1 cellular context compared by ENCODE assay signal in the genomic region with DNA sequence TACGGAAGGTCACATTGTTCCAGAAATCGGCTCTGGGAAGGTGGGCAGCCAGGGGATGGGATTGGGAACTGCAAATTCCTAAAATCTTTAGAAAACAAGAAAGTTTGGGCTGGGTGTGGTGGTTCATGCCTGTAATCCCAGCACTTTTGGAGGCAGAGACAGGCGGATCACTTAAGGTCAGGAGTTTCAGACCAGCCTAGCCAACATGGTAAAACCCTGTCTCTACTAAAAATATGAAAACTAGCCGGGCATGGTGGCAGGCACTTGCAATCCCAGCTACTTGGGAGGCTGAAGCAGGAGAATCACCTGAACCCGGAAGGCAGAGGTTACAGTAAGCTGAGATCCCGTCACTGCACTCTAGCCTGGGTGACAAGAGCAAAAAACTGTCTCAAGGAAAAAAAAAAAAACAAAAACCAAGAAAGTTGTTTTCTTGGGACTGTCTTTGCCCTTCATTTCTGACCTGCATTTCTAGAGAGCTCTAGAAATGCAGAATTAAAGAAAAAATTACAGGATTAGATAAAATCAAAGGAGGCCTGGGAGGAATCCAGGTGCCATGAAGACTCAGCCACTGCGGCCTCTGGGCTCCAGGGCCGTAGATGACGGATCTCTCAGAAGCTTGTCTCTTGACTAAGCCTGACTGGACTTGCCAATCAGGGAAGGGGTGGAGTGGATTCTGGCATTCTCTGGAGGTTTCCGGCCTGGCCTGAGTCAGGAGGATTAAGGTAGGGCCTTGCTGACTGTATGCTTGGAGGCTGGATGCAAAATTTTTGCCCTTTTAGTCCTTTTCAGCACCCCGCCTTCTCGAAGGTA.
TF ChIP-seq lines count a peak whose summit lies in the region.

No MANE protein-coding gene starts in this region.

TF ChIP-seq in K562, 482 proteins besides CTCF, POLR2A, EP300 and RAD21 (continued from another document):
- TF ChIP-seq, protein P1, sequence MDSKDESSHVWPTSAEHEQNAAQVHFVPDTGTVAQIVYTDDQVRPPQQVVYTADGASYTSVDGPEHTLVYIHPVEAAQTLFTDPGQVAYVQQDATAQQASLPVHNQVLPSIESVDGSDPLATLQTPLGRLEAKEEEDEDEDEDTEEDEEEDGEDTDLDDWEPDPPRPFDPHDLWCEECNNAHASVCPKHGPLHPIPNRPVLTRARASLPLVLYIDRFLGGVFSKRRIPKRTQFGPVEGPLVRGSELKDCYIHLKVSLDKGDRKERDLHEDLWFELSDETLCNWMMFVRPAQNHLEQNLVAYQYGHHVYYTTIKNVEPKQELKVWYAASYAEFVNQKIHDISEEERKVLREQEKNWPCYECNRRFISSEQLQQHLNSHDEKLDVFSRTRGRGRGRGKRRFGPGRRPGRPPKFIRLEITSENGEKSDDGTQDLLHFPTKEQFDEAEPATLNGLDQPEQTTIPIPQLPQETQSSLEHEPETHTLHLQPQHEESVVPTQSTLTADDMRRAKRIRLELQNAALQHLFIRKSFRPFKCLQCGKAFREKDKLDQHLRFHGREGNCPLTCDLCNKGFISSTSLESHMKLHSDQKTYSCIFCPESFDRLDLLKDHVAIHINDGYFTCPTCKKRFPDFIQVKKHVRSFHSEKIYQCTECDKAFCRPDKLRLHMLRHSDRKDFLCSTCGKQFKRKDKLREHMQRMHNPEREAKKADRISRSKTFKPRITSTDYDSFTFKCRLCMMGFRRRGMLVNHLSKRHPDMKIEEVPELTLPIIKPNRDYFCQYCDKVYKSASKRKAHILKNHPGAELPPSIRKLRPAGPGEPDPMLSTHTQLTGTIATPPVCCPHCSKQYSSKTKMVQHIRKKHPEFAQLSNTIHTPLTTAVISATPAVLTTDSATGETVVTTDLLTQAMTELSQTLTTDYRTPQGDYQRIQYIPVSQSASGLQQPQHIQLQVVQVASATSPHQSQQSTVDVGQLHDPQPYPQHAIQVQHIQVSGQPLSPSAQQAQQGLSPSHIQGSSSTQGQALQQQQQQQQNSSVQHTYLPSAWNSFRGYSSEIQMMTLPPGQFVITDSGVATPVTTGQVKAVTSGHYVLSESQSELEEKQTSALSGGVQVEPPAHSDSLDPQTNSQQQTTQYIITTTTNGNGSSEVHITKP (IDR thresholded peaks at IDR 0.05; ENCODE audit: partially characterized antibody): peak; percentile 74
- TF ChIP-seq, protein P2, sequence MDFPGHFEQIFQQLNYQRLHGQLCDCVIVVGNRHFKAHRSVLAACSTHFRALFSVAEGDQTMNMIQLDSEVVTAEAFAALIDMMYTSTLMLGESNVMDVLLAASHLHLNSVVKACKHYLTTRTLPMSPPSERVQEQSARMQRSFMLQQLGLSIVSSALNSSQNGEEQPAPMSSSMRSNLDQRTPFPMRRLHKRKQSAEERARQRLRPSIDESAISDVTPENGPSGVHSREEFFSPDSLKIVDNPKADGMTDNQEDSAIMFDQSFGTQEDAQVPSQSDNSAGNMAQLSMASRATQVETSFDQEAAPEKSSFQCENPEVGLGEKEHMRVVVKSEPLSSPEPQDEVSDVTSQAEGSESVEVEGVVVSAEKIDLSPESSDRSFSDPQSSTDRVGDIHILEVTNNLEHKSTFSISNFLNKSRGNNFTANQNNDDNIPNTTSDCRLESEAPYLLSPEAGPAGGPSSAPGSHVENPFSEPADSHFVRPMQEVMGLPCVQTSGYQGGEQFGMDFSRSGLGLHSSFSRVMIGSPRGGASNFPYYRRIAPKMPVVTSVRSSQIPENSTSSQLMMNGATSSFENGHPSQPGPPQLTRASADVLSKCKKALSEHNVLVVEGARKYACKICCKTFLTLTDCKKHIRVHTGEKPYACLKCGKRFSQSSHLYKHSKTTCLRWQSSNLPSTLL (IDR thresholded peaks at IDR 0.05): peak; percentile 43
- TF ChIP-seq NCOR1 (IDR thresholded peaks at IDR 0.05) (no peak), ZNF165 (CRISPR knock-in tag; IDR thresholded peaks at IDR 0.05; ENCODE audit: borderline replicate concordance) (no peak)
- TF ChIP-seq, protein P3, sequence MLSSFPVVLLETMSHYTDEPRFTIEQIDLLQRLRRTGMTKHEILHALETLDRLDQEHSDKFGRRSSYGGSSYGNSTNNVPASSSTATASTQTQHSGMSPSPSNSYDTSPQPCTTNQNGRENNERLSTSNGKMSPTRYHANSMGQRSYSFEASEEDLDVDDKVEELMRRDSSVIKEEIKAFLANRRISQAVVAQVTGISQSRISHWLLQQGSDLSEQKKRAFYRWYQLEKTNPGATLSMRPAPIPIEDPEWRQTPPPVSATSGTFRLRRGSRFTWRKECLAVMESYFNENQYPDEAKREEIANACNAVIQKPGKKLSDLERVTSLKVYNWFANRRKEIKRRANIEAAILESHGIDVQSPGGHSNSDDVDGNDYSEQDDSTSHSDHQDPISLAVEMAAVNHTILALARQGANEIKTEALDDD (IDR thresholded peaks at IDR 0.05): no peak
TF ChIP-seq in K562: peak in this region for 43.
